ENCODE assay signal across 8 cellular contexts in the genomic region with DNA sequence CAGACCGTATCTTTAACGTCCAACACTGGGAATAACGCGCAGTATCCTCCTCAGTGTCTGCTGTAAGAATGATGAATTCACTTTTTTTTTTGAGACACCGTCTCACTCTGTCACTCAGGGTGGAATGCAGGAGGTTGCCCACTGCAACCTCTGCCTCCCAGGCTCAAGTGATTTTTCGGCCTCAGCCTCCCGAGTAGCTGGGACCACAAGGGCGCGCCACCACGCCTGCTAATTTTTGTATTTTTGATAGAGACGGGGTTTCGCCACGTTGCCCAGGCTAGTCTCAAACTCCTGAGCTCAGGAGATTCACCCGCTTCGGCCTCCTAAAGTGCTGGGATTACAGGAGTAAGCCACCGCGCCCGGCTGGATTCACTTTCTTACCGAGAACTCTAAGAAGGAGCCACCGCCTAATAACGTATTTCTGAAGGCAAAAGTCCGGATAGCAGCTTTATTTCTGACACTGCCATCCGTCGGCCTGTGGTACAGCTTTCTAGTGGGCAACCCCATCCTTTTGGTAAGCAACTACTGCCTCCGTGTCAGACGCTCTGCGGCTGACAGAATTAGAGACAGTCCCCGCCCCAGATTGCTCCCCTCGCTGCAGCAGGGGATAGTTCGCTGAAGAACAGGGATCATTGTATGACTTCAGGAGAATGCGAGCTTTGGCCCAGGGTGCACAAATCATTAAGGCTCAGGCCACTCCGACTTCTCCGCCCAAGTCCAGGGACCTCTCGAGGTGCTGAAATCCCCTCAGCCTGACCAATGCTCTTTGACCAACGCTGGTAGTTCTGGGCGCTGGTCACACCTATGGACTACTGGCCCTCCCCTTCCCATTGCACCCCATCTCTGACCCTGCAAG. TPM values are rescaled to one million over a fixed set of nuclear protein-coding genes. Genes with fewer than 3 reads are reported as not detected.
DNase-seq lines count a peak whose midpoint lies in the region; ATAC-seq and TF ChIP-seq lines count a peak whose summit lies in the region.

No MANE protein-coding gene starts in this region.

- DNase-seq in EH (ENCODE audit: low read depth) (peak; percentile 64), HFFc6 (peak; percentile 41), T-cell (peak in 32 of 34 experiments; percentile 4 to 40 (median 20)), NCI-H2029 (lab: John Stamatoyannopoulos, UW) (no peak)
- DNase-seq in activated CD4-positive, CD25-positive, alpha-beta regulatory T cell (lab: John Stamatoyannopoulos, UW), result no peak

- H3K27ac ChIP-seq in muscle layer of colon (ENCODE audit: low read depth, low read length), result peak overlapping the region; percentile 87

- H3K27me3 Mint-ChIP-seq in HFFc6 (ENCODE audit: insufficient read depth) (peaks cover 4% of the 10 kb centered on the region), T-cell (no peaks in the 10 kb centered on the region)

- POLR2A ChIA-PET in T-cell (lab: Charles Lee), result interaction anchor here (0.5 to 0.6 kb wide), 2 partner anchors 9 to 13 kb away, joined by 3 to 5 read pairs; no protein-coding TSS in a partner anchor

- H3K4me3 ChIP-seq in endocrine pancreas (ENCODE audit: control insufficient read depth, insufficient read depth, low read length) (peak overlapping the region; percentile 80), muscle layer of colon (ENCODE audit: low read depth in 1 of 2, low read length in 2 of 2) (peak overlapping the region; percentile 87 to 89)

- peak overlapping the region; percentile 95 for H3K27ac Mint-ChIP-seq in HFFc6
- peak overlapping the region; percentile 90 to 96 for H3K27ac Mint-ChIP-seq in T-cell

- no peaks in the 10 kb centered on the region for H3K9me3 Mint-ChIP-seq in HFFc6
- H3K9me3 Mint-ChIP-seq in T-cell, result no peaks in the 10 kb centered on the region

- H3K4me1 ChIP-seq in endocrine pancreas (ENCODE audit: control insufficient read depth, insufficient read depth, low read length) (no peaks in the 10 kb centered on the region), muscle layer of colon (ENCODE audit: insufficient read depth, low read length) (peaks cover 14% of the 10 kb centered on the region)

- H3K36me3 Mint-ChIP-seq in HFFc6 (ENCODE audit: low read depth) (peaks cover 31% of the 10 kb centered on the region), T-cell (peaks cover 29% of the 10 kb centered on the region)

- H3K4me3 Mint-ChIP-seq in HFFc6 (peak overlapping the region; percentile 100), T-cell (peak overlapping the region; percentile 96 to 99 (median 99))

- CTCF ChIA-PET in T-cell (lab: Charles Lee), result interaction anchor here in 1 of 2 donors (0.5 kb wide), 1 partner anchor 20 kb away, joined by 3 read pairs; no protein-coding TSS in a partner anchor

- no peak for ATAC-seq in T-cell (replicated peaks in 1 of 4)
- ATAC-seq in GM21367 (IDR thresholded peaks at IDR 0.05; ENCODE audit: unreplicated experiment), result no peak

- H3K4me1 Mint-ChIP-seq in HFFc6 (ENCODE audit: low read depth), result peaks cover 52% of the 10 kb centered on the region
- H3K4me1 Mint-ChIP-seq in T-cell, result peaks cover 34 to 39% (median 37%) of the 10 kb centered on the region in 3 donors

- H3K9ac ChIP-seq in endocrine pancreas (ENCODE audit: control insufficient read depth, insufficient read depth, low read length) (peak overlapping the region; percentile 95), muscle layer of colon (ENCODE audit: low read length) (peak overlapping the region; percentile 79)

- H3K27me3 ChIP-seq in endocrine pancreas (ENCODE audit: control insufficient read depth, insufficient read depth, low read length), result no peaks in the 10 kb centered on the region
- H3K27me3 ChIP-seq in muscle layer of colon (ENCODE audit: control insufficient read depth in 1 of 2, insufficient read depth in 2 of 2, low read length in 2 of 2), result no peaks in the 10 kb centered on the region

- no peaks in the 10 kb centered on the region for H3K9me3 ChIP-seq in endocrine pancreas (ENCODE audit: control insufficient read depth, low read length)
- no peaks in the 10 kb centered on the region for H3K9me3 ChIP-seq in muscle layer of colon (ENCODE audit: low read length)

- peak; percentile 40 for TF ChIP-seq CTCF in HFFc6 (IDR thresholded peaks at IDR 0.05)

- H3K36me3 ChIP-seq in endocrine pancreas (ENCODE audit: control insufficient read depth, insufficient read depth, low read length) (peaks cover 4% of the 10 kb centered on the region), muscle layer of colon (ENCODE audit: insufficient read depth, low read length) (peaks cover 30% of the 10 kb centered on the region)

RNA-seq across cellular contexts. Expression of gene POLR3A, which starts 0.6 kb away (rescaled TPM):
- total RNA-seq in HFFc6 (2021; fragmentation: NEBNext Ultra II Directional; extraction: Animal tissue kit (Norgen Biotek cat#: 25700)), result 10 to 100 TPM; 18.0 to 21.0 (median 19.8) TPM
- 10 to 100 TPM; 14.5 to 16.9 (median 16.5) TPM for total RNA-seq in T-cell

RNA-seq across cellular contexts. Expression of gene RPS24, which starts 5.0 kb away (rescaled TPM):
- 1,000 to 10,000 TPM; 1,111 to 1,416 (median 1,288) TPM for total RNA-seq in HFFc6 (2021; fragmentation: NEBNext Ultra II Directional; extraction: Animal tissue kit (Norgen Biotek cat#: 25700))
- total RNA-seq in T-cell, result 1,000 to 10,000 TPM; 1,070 to 1,783 (median 1,384) TPM

Comparison
In these comparisons a context has a peak if more than half of its experiments do, and no peak if none do; other contexts are left out.
1. DNase-seq: peak in EH (single experiment), HFFc6 (single experiment) and T-cell (32 of 34); none in NCI-H2029 (single experiment) and activated CD4-positive, CD25-positive, alpha-beta regulatory T cell (0 of 4).